Comparison of ENCODE assay signal across 1 cellular context in the genomic region with DNA sequence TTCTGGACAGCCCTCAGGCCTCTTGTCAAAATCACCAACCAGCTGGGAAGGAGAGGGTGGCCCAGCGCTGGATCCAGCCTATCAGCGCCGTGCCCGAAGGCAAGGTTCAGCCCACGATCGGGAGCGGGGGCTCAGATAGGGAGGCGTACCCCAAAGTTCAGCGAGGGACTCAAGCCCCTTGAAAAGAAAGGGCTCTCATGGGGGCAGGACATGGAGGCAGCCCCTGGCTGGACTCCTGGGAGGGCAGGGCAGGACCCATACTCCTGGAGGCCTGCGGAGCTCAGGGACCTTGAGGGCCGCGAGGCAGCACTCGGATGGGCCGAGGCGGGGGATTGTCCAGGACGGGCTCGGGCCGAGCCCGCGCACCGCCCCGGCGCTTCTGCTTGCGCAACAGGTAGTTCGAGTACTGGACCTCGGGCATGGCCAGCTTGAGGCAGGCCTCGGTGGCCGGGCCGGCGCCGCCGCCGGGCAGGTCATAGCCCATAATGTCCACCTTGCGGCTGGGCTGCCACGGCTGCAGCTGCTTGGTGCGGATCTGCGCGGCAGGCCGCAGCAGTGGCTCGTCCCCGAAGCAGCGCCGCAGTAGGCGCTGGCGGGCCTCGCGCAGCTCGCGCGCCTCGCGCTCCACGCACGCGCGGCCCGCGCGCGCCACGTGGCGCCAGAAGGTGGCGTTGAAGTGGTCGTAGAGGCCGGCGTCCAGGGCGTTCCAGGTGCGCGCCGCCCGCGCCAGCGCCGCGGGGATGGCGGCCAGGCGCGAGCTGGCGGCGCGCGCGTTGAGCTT.
TF ChIP-seq lines count a peak whose summit lies in the region.

No MANE protein-coding gene starts in this region.

TF ChIP-seq in K562, 482 proteins besides CTCF, POLR2A, EP300 and RAD21:
- no peak for TF ChIP-seq TRIM28 (IDR thresholded peaks at IDR 0.05)
- TF ChIP-seq, protein P1, sequence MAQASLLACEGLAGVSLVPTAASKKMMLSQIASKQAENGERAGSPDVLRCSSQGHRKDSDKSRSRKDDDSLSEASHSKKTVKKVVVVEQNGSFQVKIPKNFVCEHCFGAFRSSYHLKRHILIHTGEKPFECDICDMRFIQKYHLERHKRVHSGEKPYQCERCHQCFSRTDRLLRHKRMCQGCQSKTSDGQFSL (CRISPR knock-in tag; IDR thresholded peaks at IDR 0.05) = no peak
- TF ChIP-seq, protein P1 (tag; IDR thresholded peaks at IDR 0.05) = no peak
- TF ChIP-seq, protein P2, sequence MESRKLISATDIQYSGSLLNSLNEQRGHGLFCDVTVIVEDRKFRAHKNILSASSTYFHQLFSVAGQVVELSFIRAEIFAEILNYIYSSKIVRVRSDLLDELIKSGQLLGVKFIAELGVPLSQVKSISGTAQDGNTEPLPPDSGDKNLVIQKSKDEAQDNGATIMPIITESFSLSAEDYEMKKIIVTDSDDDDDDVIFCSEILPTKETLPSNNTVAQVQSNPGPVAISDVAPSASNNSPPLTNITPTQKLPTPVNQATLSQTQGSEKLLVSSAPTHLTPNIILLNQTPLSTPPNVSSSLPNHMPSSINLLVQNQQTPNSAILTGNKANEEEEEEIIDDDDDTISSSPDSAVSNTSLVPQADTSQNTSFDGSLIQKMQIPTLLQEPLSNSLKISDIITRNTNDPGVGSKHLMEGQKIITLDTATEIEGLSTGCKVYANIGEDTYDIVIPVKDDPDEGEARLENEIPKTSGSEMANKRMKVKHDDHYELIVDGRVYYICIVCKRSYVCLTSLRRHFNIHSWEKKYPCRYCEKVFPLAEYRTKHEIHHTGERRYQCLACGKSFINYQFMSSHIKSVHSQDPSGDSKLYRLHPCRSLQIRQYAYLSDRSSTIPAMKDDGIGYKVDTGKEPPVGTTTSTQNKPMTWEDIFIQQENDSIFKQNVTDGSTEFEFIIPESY (CRISPR knock-in tag; IDR thresholded peaks at IDR 0.05) = peak; percentile 20; the same call in 1 of the 2 replicates
TF ChIP-seq in K562: peak in this region for 1.
